6 cellular contexts compared by ENCODE assay signal in genomic region chr20:33700696-33701441, GRCh38. TPM values are rescaled to one million over a fixed set of nuclear protein-coding genes. Genes with fewer than 3 reads are reported as not detected.
DNase-seq lines count a peak whose midpoint lies in the region; ATAC-seq, FAIRE-seq and TF ChIP-seq lines count a peak whose summit lies in the region.
"Not testable (repeated sequence)": the region's sequence is repeated elsewhere in the genome, so short reads cannot be mapped to it uniquely, and the experiment has no call there.
"Had no signal": no experiment of that assay in that cellular context is flagged by ENCODE, and none has a peak within 500 bp of the region (broad histone marks: within the 10 kb centered on the region; RNA-seq: fewer than 3 reads in every experiment).

No MANE protein-coding gene starts in this region.

- not testable (repeated sequence) for TF ChIP-seq POLR2A in K562 (conservative IDR thresholded peaks at IDR 0.05); HepG2 (IDR thresholded peaks at IDR 0.05; ENCODE audit: insufficient read depth in 1 of 2, low read depth in 2 of 2, low read length in 2 of 2); thyroid gland (IDR thresholded peaks at IDR 0.05)

- not testable (repeated sequence) for H3K9me3 ChIP-seq in K562 (replicated peaks; ENCODE audit: control insufficient read depth, insufficient read depth, low read depth, low read length); HepG2 (ENCODE audit: low read length); thyroid gland

- not testable (repeated sequence) for ATAC-seq in K562, HepG2

- FAIRE-seq in K562 (lab: Jason Lieb, UNC); HepG2 (lab: Jason Lieb, UNC): not testable (repeated sequence)

- BruUV-seq in K562 (replicated peaks; lab: Mats Ljungman, UMichigan); HepG2 (replicated peaks; lab: Mats Ljungman, UMichigan): not testable (repeated sequence)

- not testable (repeated sequence) for H3K27me3 ChIP-seq in K562 (ENCODE audit: control insufficient read depth in 2 of 2, insufficient read depth in 2 of 2, low read length in 2 of 2); HepG2 (ENCODE audit: control insufficient read depth in 1 of 2, insufficient read depth in 2 of 2, low read length in 2 of 2); thyroid gland

- H3K4me2 ChIP-seq in K562 (ENCODE audit: insufficient read depth, low read length); HepG2 (ENCODE audit: low read depth, low read length): not testable (repeated sequence)

- TF ChIP-seq RAD21 in K562 (CRISPR knock-in tag; conservative IDR thresholded peaks at IDR 0.05 in 1 of 2, IDR thresholded peaks at IDR 0.05 in 1 of 2); HepG2 (CRISPR knock-in tag; IDR thresholded peaks at IDR 0.05): not testable (repeated sequence)

- CTCF ChIA-PET in K562 (lab: Yijun Ruan, JAX; ENCODE audit: low intra/inter-chr PET ratio); HepG2 (lab: Yijun Ruan, JAX; ENCODE audit: low intra/inter-chr PET ratio, low total read pairs): not testable (repeated sequence)

- H3K9me1 ChIP-seq in K562 (ENCODE audit: control insufficient read depth, insufficient read depth, low read length) = not testable (repeated sequence)

- H3K4me1 ChIP-seq in K562 (replicated peaks in 1 of 2; ENCODE audit: control insufficient read depth in 2 of 2, insufficient read depth in 2 of 2, low read length in 2 of 2) = not testable (repeated sequence)
- peaks cover 41% of the 10 kb centered on the region for H3K4me1 ChIP-seq in HepG2 (ENCODE audit: insufficient read depth, low read length)
- peaks cover 0 to 14% of the 10 kb centered on the region in 2 donors for H3K4me1 ChIP-seq in thyroid gland

- not testable (repeated sequence) for H4K20me1 ChIP-seq in K562 (replicated peaks; ENCODE audit: control insufficient read depth, insufficient read depth, low read length); HepG2 (ENCODE audit: insufficient read depth, low read length)

- not testable (repeated sequence) for TF ChIP-seq CTCF in K562 (IDR thresholded peaks at IDR 0.05 in 2 of 3, conservative IDR thresholded peaks at IDR 0.05 in 1 of 3; ENCODE audit: insufficient read depth in 2 of 3, low read depth in 1 of 3, low read length in 3 of 3); HepG2 (CRISPR knock-in tag; IDR thresholded peaks at IDR 0.05); thyroid gland (IDR thresholded peaks at IDR 0.05)

- not testable (repeated sequence) for H3K27ac ChIP-seq in K562 (ENCODE audit: extremely low read depth, low read depth, low read length)
- H3K27ac ChIP-seq in HepG2 (ENCODE audit: extremely low read length, insufficient read depth, low read length) = peak overlapping the region; percentile 65
- H3K27ac ChIP-seq in thyroid gland = peak overlapping the region in 1 of 3 donors; percentile 41

- H3K79me2 ChIP-seq in K562 (ENCODE audit: control insufficient read depth, insufficient read depth, low read length); HepG2 (ENCODE audit: insufficient read depth, low read length): not testable (repeated sequence)

- TF ChIP-seq EP300 in K562 (IDR thresholded peaks at IDR 0.05; ENCODE audit: low read length); HepG2 (IDR thresholded peaks at IDR 0.05; ENCODE audit: low read depth in 2 of 2, low read length in 2 of 2); HepG2 (CRISPR knock-in tag; IDR thresholded peaks at IDR 0.05; ENCODE audit: borderline replicate concordance): not testable (repeated sequence)

- H3K36me3 ChIP-seq in K562 (ENCODE audit: control insufficient read depth, insufficient read depth, low read length); HepG2 (replicated peaks in 1 of 2; ENCODE audit: control insufficient read depth in 1 of 2, insufficient read depth in 2 of 2, low read length in 2 of 2); thyroid gland: not testable (repeated sequence)

- not testable (repeated sequence) for H3K9ac ChIP-seq in K562 (ENCODE audit: insufficient read depth in 1 of 2, low read depth in 2 of 2, low read length in 2 of 2); HepG2 (ENCODE audit: insufficient read depth, low read depth, low read length)

- WGBS in K562 (ENCODE audit: insufficient coverage, low coverage, missing lambda C conversion rate) = 78% methylated on average over 21 of the region's 45 CpGs
- WGBS in HepG2 (ENCODE audit: low lambda C conversion rate) = 92% methylated on average over 43 of the region's 45 CpGs
- WGBS in thyroid gland, 2 donors = 85 to 90% methylated on average over 35 to 37 of the region's 45 CpGs

- POLR2A ChIA-PET in K562 (lab: Yijun Ruan, JAX); HepG2 (lab: Yijun Ruan, JAX): not testable (repeated sequence)

- DNase-seq in DMS53 (lab: John Stamatoyannopoulos, UW) = peak; percentile 61
- DNase-seq in K562 (ENCODE audit: extremely low read depth in 1 of 4, low spot score in 3 of 4); HepG2 (ENCODE audit: low spot score): not testable (repeated sequence)
- DNase-seq in thyroid gland = peak; percentile 51 to 72

- intact Hi-C loops in K562 (cut with micrococcal nuclease); HepG2 (cut with micrococcal nuclease; ENCODE audit: unreplicated experiment); thyroid gland (cut with DNase I): not testable (repeated sequence)

- not testable (repeated sequence) for H2AFZ ChIP-seq in K562 (ENCODE audit: low read depth, low read length); HepG2 (ENCODE audit: low read length)

- in situ Hi-C loops in K562 (cut with MboI); HepG2 (cut with HindIII; ENCODE audit: extremely low pct_ligation_motif_present, low pct_unique_long_range_greater_than_20kb): not testable (repeated sequence)

- not testable (repeated sequence) for H3K4me3 ChIP-seq in K562; HepG2 (replicated peaks in 1 of 3; ENCODE audit: insufficient read depth in 1 of 3, low read depth in 2 of 3, low read length in 3 of 3); thyroid gland (replicated peaks in 1 of 3)

RNA-seq across cellular contexts. Expression of gene E2F1, which starts 14.7 kb away (rescaled TPM):
- total RNA-seq in K562 (2011; cell fraction: chromatin; rRNA removed; ENCODE audit: low replicate concordance) = 22.9 and 54.8 TPM in 2 replicates
- 31.2 and 33.7 TPM in 2 replicates for total RNA-seq in K562 (2011; cell fraction: nucleolus; rRNA removed)
- 28.2 and 29.0 TPM in 2 replicates for total RNA-seq in K562 (2011; cell fraction: nucleoplasm; rRNA removed)
- total RNA-seq in K562 (2014; rRNA removed) (17.3 and 23.4 TPM in 2 replicates), K562 (2014; rRNA removed; fragmentation: Illumina TruSeq; extraction: Trizol) (9.0 and 10.8 TPM in 2 replicates), K562 (2015; rRNA removed; fragmentation: Illumina TruSeq; extraction: Trizol) (14.9 and 15.3 TPM in 2 replicates), K562 (2021) (24.6 and 25.3 TPM in 2 replicates), HepG2 (2016; rRNA removed; fragmentation: Illumina TruSeq; extraction: Trizol) (25.3 and 39.4 TPM in 2 replicates), thyroid gland (under 1 TPM in 3 of 4 donors, not detected in 1; 0.42 to 0.89 (median 0.67) TPM)
- polyA plus RNA-seq in K562 (2011; rRNA removed) (12.7 and 19.3 TPM in 2 replicates), K562 (2014; fragmentation: Illumina TruSeq; extraction: Trizol) (13.1 and 17.8 TPM in 2 replicates), K562 (2014; fragmentation: Nextera tagmentation; extraction: Ambion mirVana) (under 1 TPM; 0.14 to 0.39 TPM), K562 (2014; rRNA removed) (28.9 and 30.6 TPM in 2 replicates), HepG2 (2011; rRNA removed) (22.5 and 25.5 TPM in 2 replicates)
- 17.7 and 20.9 TPM in 2 replicates for polyA plus RNA-seq in K562 (2011; cell fraction: cytosol; rRNA removed)
- polyA plus RNA-seq in K562 (2011; cell fraction: nucleus; rRNA removed) = 74.3 and 91.0 TPM in 2 replicates
- polyA plus RNA-seq in K562 (2012) = 16.3 and 25.0 TPM in 2 replicates
- 5.8 and 8.2 TPM in 2 replicates for polyA minus RNA-seq in K562 (2011; rRNA and poly(A)+ RNA removed)
- 7.7 and 8.5 TPM in 2 replicates for polyA minus RNA-seq in K562 (2011; cell fraction: cytosol; rRNA and poly(A)+ RNA removed)
- polyA minus RNA-seq in K562 (2011; cell fraction: nucleus; rRNA and poly(A)+ RNA removed) = 9.3 and 10.3 TPM in 2 replicates
- 23.5 and 26.5 TPM in 2 replicates for total RNA-seq in HepG2 (2016; cell fraction: cytosol; rRNA removed; fragmentation: Illumina TruSeq; extraction: Trizol; ENCODE audit: low read depth)
- total RNA-seq in HepG2 (2016; cell fraction: insoluble cytoplasmic fraction; rRNA removed; fragmentation: Illumina TruSeq; extraction: Trizol) = 22.9 and 41.6 TPM in 2 replicates
- 49.7 and 51.9 TPM in 2 replicates for total RNA-seq in HepG2 (2016; cell fraction: membrane; rRNA removed; fragmentation: Illumina TruSeq; extraction: Trizol)
- 29.5 and 34.7 TPM in 2 replicates for total RNA-seq in HepG2 (2016; cell fraction: nucleus; rRNA removed; fragmentation: Illumina TruSeq; extraction: Trizol)
- 14.5 and 25.4 TPM in 2 replicates for polyA plus RNA-seq in HepG2 (2011; cell fraction: cytosol; rRNA removed)
- polyA plus RNA-seq in HepG2 (2011; cell fraction: nucleus; rRNA removed) = 50.7 and 66.4 TPM in 2 replicates
- 14.4 and 23.5 TPM in 2 replicates for polyA plus RNA-seq in HepG2 (2012)
- polyA plus RNA-seq in HepG2 (2016; cell fraction: cytosol; fragmentation: Illumina TruSeq; extraction: Trizol; ENCODE audit: low read depth) = 39.6 and 41.6 TPM in 2 replicates
- polyA plus RNA-seq in HepG2 (2016; cell fraction: insoluble cytoplasmic fraction; fragmentation: Illumina TruSeq; extraction: Trizol; ENCODE audit: low read depth) = 32.3 and 37.3 TPM in 2 replicates
- polyA plus RNA-seq in HepG2 (2016; cell fraction: membrane; fragmentation: Illumina TruSeq; extraction: Trizol; ENCODE audit: low read depth) = 56.5 and 59.4 TPM in 2 replicates
- 97.6 and 106 TPM in 2 replicates for polyA plus RNA-seq in HepG2 (2016; cell fraction: nucleus; fragmentation: Illumina TruSeq; extraction: Trizol; ENCODE audit: insufficient read depth, low read depth)
- 35.0 and 64.5 TPM in 2 replicates for polyA minus RNA-seq in HepG2 (2011; rRNA and poly(A)+ RNA removed; ENCODE audit: low replicate concordance)
- 7.4 and 10.7 TPM in 2 replicates for polyA minus RNA-seq in HepG2 (2011; cell fraction: cytosol; rRNA and poly(A)+ RNA removed)
- polyA minus RNA-seq in HepG2 (2011; cell fraction: nucleus; rRNA and poly(A)+ RNA removed) = 8.0 and 10.6 TPM in 2 replicates

RNA-seq across cellular contexts. Expression of gene PXMP4, which starts 19.2 kb away (rescaled TPM):
- total RNA-seq in K562 (2011; cell fraction: chromatin; rRNA removed; ENCODE audit: low replicate concordance) = 5.6 and 15.2 TPM in 2 replicates
- 8.7 and 9.8 TPM in 2 replicates for total RNA-seq in K562 (2011; cell fraction: nucleolus; rRNA removed)
- total RNA-seq in K562 (2011; cell fraction: nucleoplasm; rRNA removed) = 9.0 and 12.0 TPM in 2 replicates
- total RNA-seq in K562 (2014; rRNA removed) (5.6 and 9.1 TPM in 2 replicates), K562 (2014; rRNA removed; fragmentation: Illumina TruSeq; extraction: Trizol) (3.6 and 4.8 TPM in 2 replicates), K562 (2015; rRNA removed; fragmentation: Illumina TruSeq; extraction: Trizol) (4.4 and 6.7 TPM in 2 replicates), K562 (2021) (11.4 and 12.6 TPM in 2 replicates), HepG2 (2016; rRNA removed; fragmentation: Illumina TruSeq; extraction: Trizol) (not detected in 2 replicates), thyroid gland (10 to 100 TPM; 17.7 to 31.2 (median 22.0) TPM)
- polyA plus RNA-seq in K562 (2011; rRNA removed) (6.7 and 7.3 TPM in 2 replicates), K562 (2014; fragmentation: Illumina TruSeq; extraction: Trizol) (9.8 and 10.4 TPM in 2 replicates), K562 (2014; fragmentation: Nextera tagmentation; extraction: Ambion mirVana) (10 to 100 TPM; 24.4 to 29.1 TPM), K562 (2014; rRNA removed) (5.7 and 6.8 TPM in 2 replicates), HepG2 (2011; rRNA removed) (not detected in 2 replicates)
- polyA plus RNA-seq in K562 (2011; cell fraction: cytosol; rRNA removed) = 12.4 and 17.3 TPM in 2 replicates
- 10.1 and 11.6 TPM in 2 replicates for polyA plus RNA-seq in K562 (2011; cell fraction: nucleus; rRNA removed)
- 9.3 and 12.6 TPM in 2 replicates for polyA plus RNA-seq in K562 (2012)
- 4.0 and 5.7 TPM in 2 replicates for polyA minus RNA-seq in K562 (2011; rRNA and poly(A)+ RNA removed)
- polyA minus RNA-seq in K562 (2011; cell fraction: cytosol; rRNA and poly(A)+ RNA removed) = 6.6 and 7.5 TPM in 2 replicates
- polyA minus RNA-seq in K562 (2011; cell fraction: nucleus; rRNA and poly(A)+ RNA removed) = 3.0 TPM in 2 replicates
- total RNA-seq in HepG2 (2016; cell fraction: cytosol; rRNA removed; fragmentation: Illumina TruSeq; extraction: Trizol; ENCODE audit: low read depth) = not detected in 2 replicates
- total RNA-seq in HepG2 (2016; cell fraction: insoluble cytoplasmic fraction; rRNA removed; fragmentation: Illumina TruSeq; extraction: Trizol) = not detected in 2 replicates
- total RNA-seq in HepG2 (2016; cell fraction: membrane; rRNA removed; fragmentation: Illumina TruSeq; extraction: Trizol) = not detected in 2 replicates
- total RNA-seq in HepG2 (2016; cell fraction: nucleus; rRNA removed; fragmentation: Illumina TruSeq; extraction: Trizol) = not detected in 2 replicates
- polyA plus RNA-seq in HepG2 (2011; cell fraction: cytosol; rRNA removed) = 0.01 TPM in 1 of 2 replicates, not detected in the other
- polyA plus RNA-seq in HepG2 (2011; cell fraction: nucleus; rRNA removed) = not detected in 2 replicates
- 0.07 TPM in 1 of 2 replicates, not detected in the other for polyA plus RNA-seq in HepG2 (2012)
- not detected in 2 replicates for polyA plus RNA-seq in HepG2 (2016; cell fraction: cytosol; fragmentation: Illumina TruSeq; extraction: Trizol; ENCODE audit: low read depth)
- not detected in 2 replicates for polyA plus RNA-seq in HepG2 (2016; cell fraction: insoluble cytoplasmic fraction; fragmentation: Illumina TruSeq; extraction: Trizol; ENCODE audit: low read depth)
- polyA plus RNA-seq in HepG2 (2016; cell fraction: membrane; fragmentation: Illumina TruSeq; extraction: Trizol; ENCODE audit: low read depth) = not detected in 2 replicates
- not detected in 2 replicates for polyA plus RNA-seq in HepG2 (2016; cell fraction: nucleus; fragmentation: Illumina TruSeq; extraction: Trizol; ENCODE audit: insufficient read depth, low read depth)
- polyA minus RNA-seq in HepG2 (2011; rRNA and poly(A)+ RNA removed; ENCODE audit: low replicate concordance) = 0.20 and 11.4 TPM in 2 replicates
- not detected in 2 replicates for polyA minus RNA-seq in HepG2 (2011; cell fraction: cytosol; rRNA and poly(A)+ RNA removed)
- not detected in 2 replicates for polyA minus RNA-seq in HepG2 (2011; cell fraction: nucleus; rRNA and poly(A)+ RNA removed)

RNA-seq across cellular contexts. Expression of gene NECAB3, which starts 26.6 kb away (rescaled TPM):
- total RNA-seq in K562 (2011; cell fraction: chromatin; rRNA removed; ENCODE audit: low replicate concordance) = 164 and 323 TPM in 2 replicates
- total RNA-seq in K562 (2011; cell fraction: nucleolus; rRNA removed) = 194 and 203 TPM in 2 replicates
- total RNA-seq in K562 (2011; cell fraction: nucleoplasm; rRNA removed) = 200 and 230 TPM in 2 replicates
- total RNA-seq in K562 (2014; rRNA removed) (52.0 and 74.0 TPM in 2 replicates), K562 (2014; rRNA removed; fragmentation: Illumina TruSeq; extraction: Trizol) (16.0 and 17.8 TPM in 2 replicates), K562 (2015; rRNA removed; fragmentation: Illumina TruSeq; extraction: Trizol) (31.5 and 36.5 TPM in 2 replicates), K562 (2021) (57.1 and 57.8 TPM in 2 replicates), HepG2 (2016; rRNA removed; fragmentation: Illumina TruSeq; extraction: Trizol) (26.4 and 61.5 TPM in 2 replicates), thyroid gland (10 to 100 TPM; 65.2 to 99.8 (median 73.4) TPM)
- polyA plus RNA-seq in K562 (2011; rRNA removed) (25.6 and 32.7 TPM in 2 replicates), K562 (2014; fragmentation: Illumina TruSeq; extraction: Trizol) (35.8 and 37.6 TPM in 2 replicates), K562 (2014; fragmentation: Nextera tagmentation; extraction: Ambion mirVana) (1 to 10 TPM in 1 of 2 experiments, under 1 TPM in 1; 0.94 to 1.9 TPM), K562 (2014; rRNA removed) (63.3 and 67.6 TPM in 2 replicates), HepG2 (2011; rRNA removed) (65.5 and 81.8 TPM in 2 replicates)
- 33.9 and 111 TPM in 2 replicates for polyA plus RNA-seq in K562 (2011; cell fraction: cytosol; rRNA removed)
- 181 and 337 TPM in 2 replicates for polyA plus RNA-seq in K562 (2011; cell fraction: nucleus; rRNA removed)
- polyA plus RNA-seq in K562 (2012) = 35.0 and 54.7 TPM in 2 replicates
- polyA minus RNA-seq in K562 (2011; rRNA and poly(A)+ RNA removed) = 21.3 and 27.3 TPM in 2 replicates
- polyA minus RNA-seq in K562 (2011; cell fraction: cytosol; rRNA and poly(A)+ RNA removed) = 12.6 and 18.7 TPM in 2 replicates
- 66.9 and 76.9 TPM in 2 replicates for polyA minus RNA-seq in K562 (2011; cell fraction: nucleus; rRNA and poly(A)+ RNA removed)
- total RNA-seq in HepG2 (2016; cell fraction: cytosol; rRNA removed; fragmentation: Illumina TruSeq; extraction: Trizol; ENCODE audit: low read depth) = 43.9 and 46.0 TPM in 2 replicates
- total RNA-seq in HepG2 (2016; cell fraction: insoluble cytoplasmic fraction; rRNA removed; fragmentation: Illumina TruSeq; extraction: Trizol) = 23.2 and 62.1 TPM in 2 replicates
- total RNA-seq in HepG2 (2016; cell fraction: membrane; rRNA removed; fragmentation: Illumina TruSeq; extraction: Trizol) = 62.7 and 67.8 TPM in 2 replicates
- 71.4 and 86.1 TPM in 2 replicates for total RNA-seq in HepG2 (2016; cell fraction: nucleus; rRNA removed; fragmentation: Illumina TruSeq; extraction: Trizol)
- polyA plus RNA-seq in HepG2 (2011; cell fraction: cytosol; rRNA removed) = 30.3 and 70.4 TPM in 2 replicates
- polyA plus RNA-seq in HepG2 (2011; cell fraction: nucleus; rRNA removed) = 585 and 688 TPM in 2 replicates
- polyA plus RNA-seq in HepG2 (2012) = 32.0 and 41.2 TPM in 2 replicates
- 18.6 and 21.1 TPM in 2 replicates for polyA plus RNA-seq in HepG2 (2016; cell fraction: cytosol; fragmentation: Illumina TruSeq; extraction: Trizol; ENCODE audit: low read depth)
- polyA plus RNA-seq in HepG2 (2016; cell fraction: insoluble cytoplasmic fraction; fragmentation: Illumina TruSeq; extraction: Trizol; ENCODE audit: low read depth) = 21.8 and 29.6 TPM in 2 replicates
- 29.2 TPM in 2 replicates for polyA plus RNA-seq in HepG2 (2016; cell fraction: membrane; fragmentation: Illumina TruSeq; extraction: Trizol; ENCODE audit: low read depth)
- polyA plus RNA-seq in HepG2 (2016; cell fraction: nucleus; fragmentation: Illumina TruSeq; extraction: Trizol; ENCODE audit: insufficient read depth, low read depth) = 161 and 163 TPM in 2 replicates
- polyA minus RNA-seq in HepG2 (2011; rRNA and poly(A)+ RNA removed; ENCODE audit: low replicate concordance) = 148 and 154 TPM in 2 replicates
- 27.1 and 33.2 TPM in 2 replicates for polyA minus RNA-seq in HepG2 (2011; cell fraction: cytosol; rRNA and poly(A)+ RNA removed)
- polyA minus RNA-seq in HepG2 (2011; cell fraction: nucleus; rRNA and poly(A)+ RNA removed) = 103 and 112 TPM in 2 replicates

RNA-seq across cellular contexts. Expression of gene ZNF341, which starts 30.9 kb away (rescaled TPM):
- total RNA-seq in K562 (2011; cell fraction: chromatin; rRNA removed; ENCODE audit: low replicate concordance) = 6.0 and 8.6 TPM in 2 replicates
- 5.0 and 5.2 TPM in 2 replicates for total RNA-seq in K562 (2011; cell fraction: nucleolus; rRNA removed)
- total RNA-seq in K562 (2011; cell fraction: nucleoplasm; rRNA removed) = 5.1 and 6.3 TPM in 2 replicates
- total RNA-seq in K562 (2014; rRNA removed) (1.6 and 2.6 TPM in 2 replicates), K562 (2014; rRNA removed; fragmentation: Illumina TruSeq; extraction: Trizol) (0.41 and 0.76 TPM in 2 replicates), K562 (2015; rRNA removed; fragmentation: Illumina TruSeq; extraction: Trizol) (1.0 TPM in 2 replicates), K562 (2021) (2.6 and 2.8 TPM in 2 replicates), HepG2 (2016; rRNA removed; fragmentation: Illumina TruSeq; extraction: Trizol) (0.97 and 1.1 TPM in 2 replicates), thyroid gland (1 to 10 TPM; 1.1 to 3.5 (median 2.8) TPM)
- polyA plus RNA-seq in K562 (2011; rRNA removed) (0.89 and 1.8 TPM in 2 replicates), K562 (2014; fragmentation: Illumina TruSeq; extraction: Trizol) (2.3 TPM in 2 replicates), K562 (2014; fragmentation: Nextera tagmentation; extraction: Ambion mirVana) (under 1 TPM; 0.08 to 0.10 TPM), K562 (2014; rRNA removed) (2.0 and 2.2 TPM in 2 replicates), HepG2 (2011; rRNA removed) (2.2 TPM in 2 replicates)
- polyA plus RNA-seq in K562 (2011; cell fraction: cytosol; rRNA removed) = 1.2 and 2.3 TPM in 2 replicates
- 2.3 and 5.1 TPM in 2 replicates for polyA plus RNA-seq in K562 (2011; cell fraction: nucleus; rRNA removed)
- 2.3 and 2.4 TPM in 2 replicates for polyA plus RNA-seq in K562 (2012)
- 0.90 and 1.3 TPM in 2 replicates for polyA minus RNA-seq in K562 (2011; rRNA and poly(A)+ RNA removed)
- polyA minus RNA-seq in K562 (2011; cell fraction: cytosol; rRNA and poly(A)+ RNA removed) = 1.6 and 1.9 TPM in 2 replicates
- 1.1 and 1.6 TPM in 2 replicates for polyA minus RNA-seq in K562 (2011; cell fraction: nucleus; rRNA and poly(A)+ RNA removed)
- 0.26 and 0.40 TPM in 2 replicates for total RNA-seq in HepG2 (2016; cell fraction: cytosol; rRNA removed; fragmentation: Illumina TruSeq; extraction: Trizol; ENCODE audit: low read depth)
- 0.85 and 1.00 TPM in 2 replicates for total RNA-seq in HepG2 (2016; cell fraction: insoluble cytoplasmic fraction; rRNA removed; fragmentation: Illumina TruSeq; extraction: Trizol)
- total RNA-seq in HepG2 (2016; cell fraction: membrane; rRNA removed; fragmentation: Illumina TruSeq; extraction: Trizol) = 0.43 and 0.59 TPM in 2 replicates
- total RNA-seq in HepG2 (2016; cell fraction: nucleus; rRNA removed; fragmentation: Illumina TruSeq; extraction: Trizol) = 1.3 and 1.4 TPM in 2 replicates
- polyA plus RNA-seq in HepG2 (2011; cell fraction: cytosol; rRNA removed) = 0.87 and 0.94 TPM in 2 replicates
- polyA plus RNA-seq in HepG2 (2011; cell fraction: nucleus; rRNA removed) = 5.0 and 6.3 TPM in 2 replicates
- polyA plus RNA-seq in HepG2 (2012) = 0.99 and 1.6 TPM in 2 replicates
- 0.21 and 0.25 TPM in 2 replicates for polyA plus RNA-seq in HepG2 (2016; cell fraction: cytosol; fragmentation: Illumina TruSeq; extraction: Trizol; ENCODE audit: low read depth)
- 1.0 and 1.3 TPM in 2 replicates for polyA plus RNA-seq in HepG2 (2016; cell fraction: insoluble cytoplasmic fraction; fragmentation: Illumina TruSeq; extraction: Trizol; ENCODE audit: low read depth)
- polyA plus RNA-seq in HepG2 (2016; cell fraction: membrane; fragmentation: Illumina TruSeq; extraction: Trizol; ENCODE audit: low read depth) = 0.33 and 0.47 TPM in 2 replicates
- 4.5 and 5.6 TPM in 2 replicates for polyA plus RNA-seq in HepG2 (2016; cell fraction: nucleus; fragmentation: Illumina TruSeq; extraction: Trizol; ENCODE audit: insufficient read depth, low read depth)
- polyA minus RNA-seq in HepG2 (2011; rRNA and poly(A)+ RNA removed; ENCODE audit: low replicate concordance) = 3.5 and 6.0 TPM in 2 replicates
- 0.88 and 1.3 TPM in 2 replicates for polyA minus RNA-seq in HepG2 (2011; cell fraction: cytosol; rRNA and poly(A)+ RNA removed)
- polyA minus RNA-seq in HepG2 (2011; cell fraction: nucleus; rRNA and poly(A)+ RNA removed) = 2.2 and 2.3 TPM in 2 replicates

RNA-seq across cellular contexts. Expression of gene ACTL10, which starts 34.1 kb away (rescaled TPM):
- total RNA-seq in K562 (2011; cell fraction: chromatin; rRNA removed; ENCODE audit: low replicate concordance) = not detected in 2 replicates
- total RNA-seq in K562 (2011; cell fraction: nucleolus; rRNA removed) = 0.33 TPM in 1 of 2 replicates, not detected in the other
- not detected in 2 replicates for total RNA-seq in K562 (2011; cell fraction: nucleoplasm; rRNA removed)
- total RNA-seq in K562 (2014; rRNA removed) (0.14 TPM in 1 of 2 replicates, not detected in the other), K562 (2014; rRNA removed; fragmentation: Illumina TruSeq; extraction: Trizol) (not detected in 2 replicates), K562 (2015; rRNA removed; fragmentation: Illumina TruSeq; extraction: Trizol) (not detected in 2 replicates), K562 (2021) (0.11 TPM in 1 of 2 replicates, not detected in the other), HepG2 (2016; rRNA removed; fragmentation: Illumina TruSeq; extraction: Trizol) (not detected in 2 replicates), thyroid gland (1 to 10 TPM; 2.1 to 3.9 (median 2.6) TPM)
- polyA plus RNA-seq in K562 (2011; rRNA removed) (not detected in 2 replicates), K562 (2014; fragmentation: Illumina TruSeq; extraction: Trizol) (not detected in 2 replicates), K562 (2014; fragmentation: Nextera tagmentation; extraction: Ambion mirVana) (not detected), K562 (2014; rRNA removed) (0.07 and 0.13 TPM in 2 replicates), HepG2 (2011; rRNA removed) (not detected in 2 replicates)
- polyA plus RNA-seq in K562 (2011; cell fraction: cytosol; rRNA removed) = 0.04 TPM in 1 of 2 replicates, not detected in the other
- 0.10 TPM in 1 of 2 replicates, not detected in the other for polyA plus RNA-seq in K562 (2011; cell fraction: nucleus; rRNA removed)
- 0.13 and 0.29 TPM in 2 replicates for polyA plus RNA-seq in K562 (2012)
- not detected in 2 replicates for polyA minus RNA-seq in K562 (2011; rRNA and poly(A)+ RNA removed)
- polyA minus RNA-seq in K562 (2011; cell fraction: cytosol; rRNA and poly(A)+ RNA removed) = not detected in 2 replicates
- polyA minus RNA-seq in K562 (2011; cell fraction: nucleus; rRNA and poly(A)+ RNA removed) = not detected in 2 replicates
- total RNA-seq in HepG2 (2016; cell fraction: cytosol; rRNA removed; fragmentation: Illumina TruSeq; extraction: Trizol; ENCODE audit: low read depth) = not detected in 2 replicates
- not detected in 2 replicates for total RNA-seq in HepG2 (2016; cell fraction: insoluble cytoplasmic fraction; rRNA removed; fragmentation: Illumina TruSeq; extraction: Trizol)
- not detected in 2 replicates for total RNA-seq in HepG2 (2016; cell fraction: membrane; rRNA removed; fragmentation: Illumina TruSeq; extraction: Trizol)
- total RNA-seq in HepG2 (2016; cell fraction: nucleus; rRNA removed; fragmentation: Illumina TruSeq; extraction: Trizol) = not detected in 2 replicates
- polyA plus RNA-seq in HepG2 (2011; cell fraction: cytosol; rRNA removed) = not detected in 2 replicates
- not detected in 2 replicates for polyA plus RNA-seq in HepG2 (2011; cell fraction: nucleus; rRNA removed)
- 0.11 and 0.12 TPM in 2 replicates for polyA plus RNA-seq in HepG2 (2012)
- polyA plus RNA-seq in HepG2 (2016; cell fraction: cytosol; fragmentation: Illumina TruSeq; extraction: Trizol; ENCODE audit: low read depth) = not detected in 2 replicates
- polyA plus RNA-seq in HepG2 (2016; cell fraction: insoluble cytoplasmic fraction; fragmentation: Illumina TruSeq; extraction: Trizol; ENCODE audit: low read depth) = not detected in 2 replicates
- polyA plus RNA-seq in HepG2 (2016; cell fraction: membrane; fragmentation: Illumina TruSeq; extraction: Trizol; ENCODE audit: low read depth) = not detected in 2 replicates
- not detected in 2 replicates for polyA plus RNA-seq in HepG2 (2016; cell fraction: nucleus; fragmentation: Illumina TruSeq; extraction: Trizol; ENCODE audit: insufficient read depth, low read depth)
- polyA minus RNA-seq in HepG2 (2011; rRNA and poly(A)+ RNA removed; ENCODE audit: low replicate concordance) = 0.12 and 3.5 TPM in 2 replicates
- not detected in 2 replicates for polyA minus RNA-seq in HepG2 (2011; cell fraction: cytosol; rRNA and poly(A)+ RNA removed)
- polyA minus RNA-seq in HepG2 (2011; cell fraction: nucleus; rRNA and poly(A)+ RNA removed) = not detected in 2 replicates
- total RNA-seq: A172 had no signal
- polyA plus RNA-seq: A549 had no signal

Comparison
In these comparisons a context has a peak if more than half of its experiments do, and no peak if none do; other contexts are left out.
1. RNA of gene E2F1, which starts 14.7 kb away (total RNA-seq): 22.9 to 51.9 TPM in HepG2 and 9.0 to 54.8 TPM in K562; 0.42 to 0.89 TPM in thyroid gland; every median in the first group is over 4 times any median in the second.